ENCODE assay signal across 8 cellular contexts in genomic region chr9:15306068-15306756, GRCh38. TPM values are rescaled to one million over a fixed set of nuclear protein-coding genes. Genes with fewer than 3 reads are reported as not detected.
DNase-seq lines count a peak whose midpoint lies in the region; ATAC-seq, FAIRE-seq and TF ChIP-seq lines count a peak whose summit lies in the region.

No MANE protein-coding gene starts in this region.

- DNase-seq in C1 segment of cervical spinal cord (lab: John Stamatoyannopoulos, UW), result peak in 10 of 14 donors; percentile 12 to 58 (median 36)
- peak; percentile 73 for DNase-seq in GM23338 (ENCODE audit: low spot score)
- DNase-seq in NCI-H2029 (lab: John Stamatoyannopoulos, UW), result peak; percentile 57
- peak; percentile 58 for DNase-seq in activated CD4-positive, alpha-beta T cell treated with anti-CD3 and anti-CD28 coated beads, Interleukin-2, amount 10 ng/mL, durations not matched to agents 7 days and 5 days
- DNase-seq in H1 (ENCODE audit: low read depth in 1 of 2, low spot score in 2 of 2), result peak; percentile 15 to 74
- DNase-seq in thoracic aorta (ENCODE audit: low spot score), result peak; percentile 20
- DNase-seq in GM12892 (ENCODE audit: insufficient read length), result no peak

- peaks cover 11% of the 10 kb centered on the region for H3K27me3 Mint-ChIP-seq in GM23338 (ENCODE audit: insufficient read depth, low read depth, poor library complexity)
- H3K27me3 Mint-ChIP-seq in activated CD4-positive, alpha-beta T cell treated with anti-CD3 and anti-CD28 coated beads, Interleukin-2, amount 10 ng/mL, durations not matched to agents 7 days and 5 days, result no peaks in the 10 kb centered on the region

- no peak overlapping the region for H2BK120ac ChIP-seq in H1 (replicated peaks; ENCODE audit: low read depth, low read length)

- H3K4me3 ChIP-seq in GM23338 (peak overlapping the region; percentile 91), H1 (ENCODE audit: extremely low read depth in 1 of 4, insufficient read depth in 2 of 4, low read depth in 3 of 4, low read length in 4 of 4) (peak overlapping the region; percentile 76 to 89 (median 80)), mesodermal cell (ENCODE audit: extremely low read depth, insufficient read depth, low read length, poor library complexity, severe bottlenecking) (peak overlapping the region; percentile 74), thoracic aorta (peak overlapping the region; percentile 100)

- peaks cover 9% of the 10 kb centered on the region for H3K23me2 ChIP-seq in H1 (ENCODE audit: low read depth, low read length)

- H2AFZ ChIP-seq in GM23338 (peak overlapping the region; percentile 97), H1 (ENCODE audit: low read length) (peak overlapping the region; percentile 35; the same call in 1 of the 2 replicates)

- no peak overlapping the region; the same call in 1 of the 2 replicates for H2BK12ac ChIP-seq in H1 (ENCODE audit: low read depth, low read length)

- TF ChIP-seq RAD21 in H1 (IDR thresholded peaks at IDR 0.05 in 1 of 2, conservative IDR thresholded peaks at IDR 0.05 in 1 of 2; ENCODE audit: low read depth in 2 of 2, low read length in 2 of 2), result no peak; a peak in 1 of 4 replicates

- H3K4me1 ChIP-seq in GM23338 (ENCODE audit: insufficient read depth) (peaks cover 18% of the 10 kb centered on the region), H1 (replicated peaks in 1 of 4; ENCODE audit: control insufficient read depth in 3 of 4, insufficient read depth in 4 of 4, low read length in 3 of 4) (peaks cover 0 to 7% (median 0%) of the 10 kb centered on the region in 4 experiments; a peak in 2 of 7 replicates), mesodermal cell (ENCODE audit: control insufficient read depth, insufficient read depth, low read length, poor library complexity, severe bottlenecking) (peaks cover 4% of the 10 kb centered on the region), thoracic aorta (ENCODE audit: control insufficient read depth in 1 of 2, low read depth in 2 of 2) (peaks cover 15 to 24% of the 10 kb centered on the region in 2 donors)

- WGBS in H1 (ENCODE audit: extremely low coverage in 1 of 2, insufficient coverage in 1 of 2, insufficient read length in 1 of 2, insufficient replicate concordance in 2 of 2, low coverage in 1 of 2, low lambda C conversion rate in 2 of 2, missing lambda C conversion rate in 1 of 2), 2 experiments, result 14% methylated on average over 28 of the region's 32 CpGs; no CpG with 5 or more reads in 1 of the 2 experiments
- 10 to 13% methylated on average over 31 to 32 of the region's 32 CpGs for WGBS in mesodermal cell (ENCODE audit: insufficient coverage in 2 of 2), 2 experiments

- no peaks in the 10 kb centered on the region for H4K20me1 ChIP-seq in GM23338 (replicated peaks; ENCODE audit: insufficient read depth)
- H4K20me1 ChIP-seq in H1 (replicated peaks in 1 of 2; ENCODE audit: control insufficient read depth in 1 of 2, insufficient read depth in 2 of 2, low read length in 2 of 2), result no peaks in the 10 kb centered on the region

- H3K4me1 Mint-ChIP-seq in GM23338, result peaks cover 18% of the 10 kb centered on the region
- peaks cover 58% of the 10 kb centered on the region for H3K4me1 Mint-ChIP-seq in activated CD4-positive, alpha-beta T cell treated with anti-CD3 and anti-CD28 coated beads, Interleukin-2, amount 10 ng/mL, durations not matched to agents 7 days and 5 days

- H2BK20ac ChIP-seq in H1 (ENCODE audit: low read length), result no peak overlapping the region

- TF ChIP-seq POLR2A in H1 (IDR thresholded peaks at IDR 0.05; ENCODE audit: control extremely low read depth in 1 of 2, low read depth in 2 of 2, low read length in 2 of 2), result peak in 1 of 2 experiments; percentile 34; a peak in 1 of 3 replicates
- TF ChIP-seq POLR2A in GM12892 (IDR thresholded peaks at IDR 0.05; ENCODE audit: low read depth, low read length), result no peak

- TF ChIP-seq CTCF in GM23338 (conservative IDR thresholded peaks at IDR 0.05; ENCODE audit: low read depth in 2 of 2), result no peak
- TF ChIP-seq CTCF in H1 (IDR thresholded peaks at IDR 0.05; ENCODE audit: control extremely low read depth in 1 of 3, insufficient read depth in 1 of 3, low read depth in 1 of 3, low read length in 3 of 3), result no peak
- TF ChIP-seq CTCF in thoracic aorta (IDR thresholded peaks at IDR 0.05), result no peak

- H3K36me3 ChIP-seq in GM23338 (ENCODE audit: insufficient read depth) (no peaks in the 10 kb centered on the region; the same call in 1 of the 2 replicates), H1 (ENCODE audit: control insufficient read depth in 2 of 4, insufficient read depth in 4 of 4, low read length in 3 of 4) (no peaks in the 10 kb centered on the region), mesodermal cell (ENCODE audit: control insufficient read depth, insufficient read depth, low read length) (peaks cover 5% of the 10 kb centered on the region), thoracic aorta (no peaks in the 10 kb centered on the region)

- H3K27ac ChIP-seq in GM23338 (ENCODE audit: low read depth), result peak overlapping the region; percentile 91
- peak overlapping the region; percentile 26; the same call in 1 of the 2 replicates for H3K27ac ChIP-seq in H1 (ENCODE audit: low read depth, low read length)
- H3K27ac ChIP-seq in mesodermal cell (ENCODE audit: low read depth, low read length, severe bottlenecking), result peak overlapping the region; percentile 75
- peak overlapping the region; percentile 87 to 94 for H3K27ac ChIP-seq in thoracic aorta

- no peak for TF ChIP-seq EP300 in H1 (IDR thresholded peaks at IDR 0.05; ENCODE audit: borderline replicate concordance in 1 of 2, low read depth in 2 of 2, low read length in 2 of 2)

- POLR2A ChIA-PET in activated CD4-positive, alpha-beta T cell treated with anti-CD3 and anti-CD28 coated beads, Interleukin-2, amount 10 ng/mL, durations not matched to agents 7 days and 5 days (lab: Charles Lee), result interaction anchor here (0.7 kb wide), 1 partner anchor 10 kb away, joined by 3 read pairs; no protein-coding TSS in a partner anchor
- POLR2A ChIA-PET in H1 (lab: Charles Lee; ENCODE audit: partially characterized antibody), result interaction anchor here (1.0 to 2.8 kb wide), 11 partner anchors 9 to 301 kb away, joined by 3 to 8 read pairs (median 3); no protein-coding TSS in a partner anchor

- H3K9me3 Mint-ChIP-seq in GM23338, result no peaks in the 10 kb centered on the region
- H3K9me3 Mint-ChIP-seq in activated CD4-positive, alpha-beta T cell treated with anti-CD3 and anti-CD28 coated beads, Interleukin-2, amount 10 ng/mL, durations not matched to agents 7 days and 5 days, result no peaks in the 10 kb centered on the region

- no peak overlapping the region for H2BK15ac ChIP-seq in H1 (ENCODE audit: low read length)

- H3F3A ChIP-seq in GM23338 (replicated peaks; ENCODE audit: low read depth), result peaks cover 8% of the 10 kb centered on the region; the same call in 1 of the 2 replicates

- H3K4me2 ChIP-seq in GM23338, result peak overlapping the region; percentile 96
- peak overlapping the region; percentile 82 to 87 for H3K4me2 ChIP-seq in H1 (ENCODE audit: insufficient read depth in 1 of 2, low read depth in 2 of 2, low read length in 2 of 2)

- H3K9me3 ChIP-seq in H1 (ENCODE audit: insufficient read depth in 2 of 2, low read depth in 1 of 2, low read length in 1 of 2), result no peaks in the 10 kb centered on the region
- no peaks in the 10 kb centered on the region for H3K9me3 ChIP-seq in mesodermal cell (ENCODE audit: control insufficient read depth, low read length)
- H3K9me3 ChIP-seq in thoracic aorta, result no peaks in the 10 kb centered on the region

- H3K14ac ChIP-seq in H1 (ENCODE audit: insufficient read length), result no peak overlapping the region

- H4K91ac ChIP-seq in H1 (replicated peaks; ENCODE audit: insufficient read length, low read length), result no peak overlapping the region

- peak overlapping the region; percentile 94 for H3K27ac Mint-ChIP-seq in GM23338
- peak overlapping the region; percentile 88 for H3K27ac Mint-ChIP-seq in activated CD4-positive, alpha-beta T cell treated with anti-CD3 and anti-CD28 coated beads, Interleukin-2, amount 10 ng/mL, durations not matched to agents 7 days and 5 days

- peak overlapping the region; percentile 37 for H2BK5ac ChIP-seq in H1 (ENCODE audit: low read depth, low read length)

- no peak for FAIRE-seq in H1 (lab: Jason Lieb, UNC)
- no peak for FAIRE-seq in GM12892 (lab: Jason Lieb, UNC)

- H3K9me2 ChIP-seq in GM23338 (ENCODE audit: insufficient read depth), result no peaks in the 10 kb centered on the region

- H3K36me3 Mint-ChIP-seq in GM23338 (ENCODE audit: low read depth), result peaks cover 9% of the 10 kb centered on the region
- H3K36me3 Mint-ChIP-seq in activated CD4-positive, alpha-beta T cell treated with anti-CD3 and anti-CD28 coated beads, Interleukin-2, amount 10 ng/mL, durations not matched to agents 7 days and 5 days (ENCODE audit: low read depth), result peaks cover 24% of the 10 kb centered on the region

- peak overlapping the region; percentile 13 for H4K5ac ChIP-seq in H1 (ENCODE audit: insufficient read length, low read depth, low read length)

- H3K18ac ChIP-seq in H1 (ENCODE audit: extremely low read depth, low read length), result peak overlapping the region; percentile 36

- peak overlapping the region; percentile 46; the same call in 1 of the 2 replicates for H4K8ac ChIP-seq in H1 (ENCODE audit: extremely low read depth, insufficient read depth, low read length)

- H3K4me3 Mint-ChIP-seq in GM23338, result peak overlapping the region; percentile 96
- H3K4me3 Mint-ChIP-seq in activated CD4-positive, alpha-beta T cell treated with anti-CD3 and anti-CD28 coated beads, Interleukin-2, amount 10 ng/mL, durations not matched to agents 7 days and 5 days, result peak overlapping the region; percentile 97

- ATAC-seq in GM23338 (peak; percentile 56), thoracic aorta (ENCODE audit: insufficient number of reproducible peaks, low FRiP score, low read depth) (peak; percentile 27)

- H3K4ac ChIP-seq in H1 (replicated peaks; ENCODE audit: insufficient read length, low read depth, low read length), result no peak overlapping the region

- H3K9ac ChIP-seq in H1 (replicated peaks in 1 of 4; ENCODE audit: extremely low read depth in 1 of 4, low read depth in 3 of 4, low read length in 3 of 4), result peak overlapping the region in 3 of 4 experiments; percentile 38 to 61 (median 38); a peak in 6 of 7 replicates

- H3K79me1 ChIP-seq in H1 (ENCODE audit: low read depth, low read length), result no peaks in the 10 kb centered on the region

- no peak overlapping the region; the same call in 1 of the 2 replicates for H2AK5ac ChIP-seq in H1 (ENCODE audit: low read depth, low read length)

- peaks cover 28% of the 10 kb centered on the region for H3K79me2 ChIP-seq in GM23338 (replicated peaks; ENCODE audit: insufficient read depth)
- no peaks in the 10 kb centered on the region; a peak in 1 of 4 replicates for H3K79me2 ChIP-seq in H1 (ENCODE audit: control insufficient read depth in 1 of 2, insufficient read depth in 2 of 2, low read length in 2 of 2)

- CTCF ChIA-PET in activated CD4-positive, alpha-beta T cell treated with anti-CD3 and anti-CD28 coated beads, Interleukin-2, amount 10 ng/mL, durations not matched to agents 7 days and 5 days (lab: Charles Lee), result interaction anchor here (0.9 to 2.8 kb wide), 4 partner anchors 7 to 25 kb away, joined by 3 to 12 read pairs (median 6); no protein-coding TSS in a partner anchor
- CTCF ChIA-PET in H1 (lab: Charles Lee; ENCODE audit: partially characterized antibody), result interaction anchor here (0.6 to 1.9 kb wide), 4 partner anchors 12 to 94 kb away, joined by 3 to 7 read pairs (median 4); no protein-coding TSS in a partner anchor

- H3K23ac ChIP-seq in H1 (ENCODE audit: insufficient read length), result no peak overlapping the region

- H3K56ac ChIP-seq in H1 (replicated peaks; ENCODE audit: insufficient read length, low read depth, low read length), result no peak overlapping the region

- H3K27me3 ChIP-seq in GM23338 (ENCODE audit: insufficient read depth) (peaks cover 11% of the 10 kb centered on the region; the same call in 1 of the 2 replicates), H1 (replicated peaks in 1 of 4; ENCODE audit: control insufficient read depth in 3 of 4, extremely low read depth in 1 of 4, insufficient read depth in 3 of 4, low read length in 3 of 4) (no peaks in the 10 kb centered on the region), thoracic aorta (replicated peaks; ENCODE audit: insufficient read depth) (no peaks in the 10 kb centered on the region)

RNA-seq across cellular contexts. Expression of gene TTC39B, which starts 0.8 kb away (rescaled TPM):
- total RNA-seq in GM23338 (2014; rRNA removed; shearing (Covaris generic)), result 11.0 and 11.1 TPM in 2 replicates
- polyA plus RNA-seq in GM23338 (2016; fragmentation: Nextera tagmentation; extraction: Ambion mirVana), result 2.8 and 4.7 TPM in 2 replicates
- 10 to 100 TPM; 25.5 to 27.0 TPM for total RNA-seq in activated CD4-positive, alpha-beta T cell treated with anti-CD3 and anti-CD28 coated beads, Interleukin-2, amount 10 ng/mL, durations not matched to agents 7 days and 5 days
- total RNA-seq in H1 (2021; fragmentation: NEBNext Ultra II Directional; extraction: Animal tissue kit (Norgen Biotek cat#: 25700)), result 9.5 and 10.9 TPM in 2 replicates
- 1.3 and 1.6 TPM in 2 replicates for polyA plus RNA-seq in H1 (2011; rRNA removed)
- 2.1 TPM for polyA plus RNA-seq in H1 (2011; cell fraction: cytosol; rRNA removed)
- 3.8 TPM for polyA plus RNA-seq in H1 (2011; cell fraction: nucleus; rRNA removed)
- polyA plus RNA-seq in H1 (2012, experiment 1 of 2), result 4.6 to 7.9 TPM (median 5.3 TPM) in 4 replicates
- polyA plus RNA-seq in H1 (2012, experiment 2 of 2), result 0.39 TPM
- polyA plus RNA-seq in H1 (2013, experiment 1 of 2), result 4.8 TPM
- polyA plus RNA-seq in H1 (2013, experiment 2 of 2), result 5.7 TPM
- polyA minus RNA-seq in H1 (2011; rRNA and poly(A)+ RNA removed), result 17.7 and 22.7 TPM in 2 replicates
- polyA minus RNA-seq in H1 (2011; cell fraction: cytosol; rRNA and poly(A)+ RNA removed), result 11.2 TPM
- 17.5 TPM for polyA minus RNA-seq in H1 (2011; cell fraction: nucleus; rRNA and poly(A)+ RNA removed)
- polyA plus RNA-seq in mesodermal cell (2013, experiment 1 of 2), result 6.7 TPM
- 5.7 TPM for polyA plus RNA-seq in mesodermal cell (2013, experiment 2 of 2)
- total RNA-seq in thoracic aorta, result 10 to 100 TPM; 24.2 to 46.7 TPM
- polyA plus RNA-seq in GM12892 (2012; ENCODE audit: missing spikeins), result 1.6 TPM

Comparison
In these comparisons a context has a peak if more than half of its experiments do, and no peak if none do; other contexts are left out.
1. H3K27ac ChIP-seq: peak in every context shown above with its lines; median percentile 91 in GM23338; 90 in thoracic aorta; 75 in mesodermal cell; 26 in H1.